In genomic region chr13:36528105-36528504, GRCh38 we compare ENCODE assay signal across 19 cellular contexts.
A peak's percentile ranks its signal among the peaks of the same experiment; 100 is the strongest.
DNase-seq lines count a peak whose midpoint lies in the region; ATAC-seq and TF ChIP-seq lines count a peak whose summit lies in the region.
"Had no signal": no experiment of that assay in that cellular context is flagged by ENCODE, and none has a peak within 500 bp of the region (broad histone marks: within the 10 kb centered on the region; RNA-seq: fewer than 3 reads in every experiment).

No MANE protein-coding gene starts in this region.

- H3K9me3 ChIP-seq in esophagus muscularis mucosa (no peaks in the 10 kb centered on the region), upper lobe of right lung (no peaks in the 10 kb centered on the region)
- H3K9me3 ChIP-seq: BE2C had no signal

- TF ChIP-seq CTCF in esophagus muscularis mucosa (IDR thresholded peaks at IDR 0.05) (no peak), upper lobe of right lung (IDR thresholded peaks at IDR 0.05) (no peak)

- H3K9me3 Mint-ChIP-seq in activated naive CD8-positive, alpha-beta T cell treated with anti-CD3 and anti-CD28 coated beads for 36 hours, result no peaks in the 10 kb centered on the region

- no peak overlapping the region for H3K27ac Mint-ChIP-seq in activated naive CD8-positive, alpha-beta T cell treated with anti-CD3 and anti-CD28 coated beads for 36 hours
- H3K27ac Mint-ChIP-seq: CD4-positive, CD25-positive, alpha-beta regulatory T cell; CD8-positive, alpha-beta memory T cell; GM23338 had no signal

- H3K4me3 ChIP-seq in esophagus muscularis mucosa (no peak overlapping the region), upper lobe of right lung (no peak overlapping the region)
- H3K4me3 ChIP-seq: GM23338 had no signal

- peaks cover 7% of the 10 kb centered on the region for H3K27me3 Mint-ChIP-seq in activated naive CD8-positive, alpha-beta T cell treated with anti-CD3 and anti-CD28 coated beads for 36 hours
- H3K27me3 Mint-ChIP-seq: CD4-positive, CD25-positive, alpha-beta regulatory T cell had no signal

- H3K4me1 Mint-ChIP-seq in activated naive CD8-positive, alpha-beta T cell treated with anti-CD3 and anti-CD28 coated beads for 36 hours, result no peaks in the 10 kb centered on the region
- H3K4me1 Mint-ChIP-seq: CD4-positive, CD25-positive, alpha-beta regulatory T cell; CD8-positive, alpha-beta memory T cell had no signal

- TF ChIP-seq EP300 in esophagus muscularis mucosa (IDR thresholded peaks at IDR 0.05), result no peak

- H3K4me1 ChIP-seq in esophagus muscularis mucosa (peaks cover 0 to 16% (median 14%) of the 10 kb centered on the region in 4 donors), upper lobe of right lung (peaks cover 4% of the 10 kb centered on the region)
- H3K4me1 ChIP-seq: BE2C had no signal

- H3K4me3 Mint-ChIP-seq in activated naive CD8-positive, alpha-beta T cell treated with anti-CD3 and anti-CD28 coated beads for 36 hours, result no peak overlapping the region
- H3K4me3 Mint-ChIP-seq: CD4-positive, CD25-positive, alpha-beta regulatory T cell; CD8-positive, alpha-beta memory T cell; GM23338 had no signal

- WGBS in esophagus muscularis mucosa, result 70% methylated on average over 8 of the region's 8 CpGs

- no peak overlapping the region for H3K27ac ChIP-seq in esophagus muscularis mucosa (replicated peaks in 1 of 4)
- H3K27ac ChIP-seq in upper lobe of right lung, result no peak overlapping the region

- TF ChIP-seq POLR2A in esophagus muscularis mucosa (IDR thresholded peaks at IDR 0.05; ENCODE audit: low read depth), result no peak

- ATAC-seq in upper lobe of right lung (peak; percentile 58), GM21528 (IDR thresholded peaks at IDR 0.05; ENCODE audit: low FRiP score, unreplicated experiment) (no peak)
- ATAC-seq: GM23338 had no signal

- H3K36me3 Mint-ChIP-seq in activated naive CD8-positive, alpha-beta T cell treated with anti-CD3 and anti-CD28 coated beads for 36 hours, result no peaks in the 10 kb centered on the region
- H3K36me3 Mint-ChIP-seq: CD4-positive, CD25-positive, alpha-beta regulatory T cell; CD8-positive, alpha-beta memory T cell had no signal

- H3K27me3 ChIP-seq in esophagus muscularis mucosa, result no peaks in the 10 kb centered on the region
- no peaks in the 10 kb centered on the region for H3K27me3 ChIP-seq in upper lobe of right lung
- H3K27me3 ChIP-seq: BE2C had no signal

- intact Hi-C loops in esophagus muscularis mucosa (cut with DNase I), result no loop called here
- intact Hi-C loops in upper lobe of right lung (cut with DNase I), result no loop called here

- peak; percentile 22 for DNase-seq in NCI-H748 (lab: John Stamatoyannopoulos, UW; ENCODE audit: unreplicated experiment)
- no peak for DNase-seq in NCI-H748 treated with DMSO at 0.1 percent for 48 hours (lab: John Stamatoyannopoulos, UW)
- DNase-seq in SHP77 (lab: John Stamatoyannopoulos, UW), result peak; percentile 21 to 23
- DNase-seq in esophagus muscularis mucosa (ENCODE audit: extremely low spot score), result peak; percentile 72
- DNase-seq in upper lobe of right lung, result no peak
- DNase-seq in DMS153 treated with DMSO at 0.1 percent for 48 hours (lab: John Stamatoyannopoulos, UW; ENCODE audit: unreplicated experiment), result no peak
- no peak for DNase-seq in activated naive CD8-positive, alpha-beta T cell treated with anti-CD3 and anti-CD28 coated beads for 36 hours
- DNase-seq: ACHN; BE2C; C1 segment of cervical spinal cord; CD4-positive, CD25-positive, alpha-beta regulatory T cell; CD8-positive, alpha-beta memory T cell; COR-L47; DMS 273 treated with DMSO at 0.1 percent for 48 hours; DMS79 treated with DMSO at 0.1 percent for 48 hours; GF-D8; HCEC 1CT had no signal

- H3K36me3 ChIP-seq in esophagus muscularis mucosa (no peaks in the 10 kb centered on the region), upper lobe of right lung (no peaks in the 10 kb centered on the region)
- H3K36me3 ChIP-seq: BE2C had no signal

Comparison
In these comparisons a context has a peak if more than half of its experiments do, and no peak if none do; other contexts are left out.
1. DNase-seq: peak in NCI-H748 (single experiment), SHP77 (2 of 2) and esophagus muscularis mucosa (single experiment); none in NCI-H748 treated with DMSO at 0.1 percent for 48 hours (single experiment), upper lobe of right lung (single experiment), DMS153 treated with DMSO at 0.1 percent for 48 hours (single experiment) and activated naive CD8-positive, alpha-beta T cell treated with anti-CD3 and anti-CD28 coated beads for 36 hours (single experiment).